ENCODE assay signal across 9 cellular contexts in genomic region chr20:49712118-49712517, GRCh38. TPM values are rescaled to one million over a fixed set of nuclear protein-coding genes. Genes with fewer than 3 reads are reported as not detected.
A peak's percentile ranks its signal among the peaks of the same experiment; 100 is the strongest.
DNase-seq lines count a peak whose midpoint lies in the region; ATAC-seq and TF ChIP-seq lines count a peak whose summit lies in the region.
"Had no signal": no experiment of that assay in that cellular context is flagged by ENCODE, and none has a peak within 500 bp of the region (broad histone marks: within the 10 kb centered on the region; RNA-seq: fewer than 3 reads in every experiment).

No MANE protein-coding gene starts in this region.

- H3K4me3 ChIP-seq in BJ (ENCODE audit: low read depth, low read length) (peak overlapping the region; percentile 94), MM.1S (ENCODE audit: low read length) (peak overlapping the region; percentile 91; the same call in 1 of the 2 replicates), neural cell (ENCODE audit: low read length) (peak overlapping the region; percentile 94)

- H3K27ac Mint-ChIP-seq in effector memory CD8-positive, alpha-beta T cell: peak overlapping the region; percentile 94 to 97

- H3K9ac ChIP-seq in MM.1S (ENCODE audit: low read length) (no peak overlapping the region), neural cell (ENCODE audit: low read length) (peak overlapping the region; percentile 92)

- no peak for DNase-seq in BJ (ENCODE audit: low read depth)
- DNase-seq in MM.1S: no peak
- DNase-seq in effector memory CD8-positive, alpha-beta T cell: no peak
- no peak for DNase-seq in stimulated activated CD4-positive, alpha-beta T cell treated with anti-CD3 and anti-CD28 coated beads, Interleukin-1b, Interleukin-23, amount 100 ng/mL, for 48 hours
- no peak for DNase-seq in foreskin keratinocyte
- DNase-seq in kidney tubule cell (ENCODE audit: low spot score): no peak
- DNase-seq: NCI-H1694 treated with DMSO at 0.1 percent for 48 hours had no signal

- no peak overlapping the region for H2AFZ ChIP-seq in MM.1S (ENCODE audit: low read length)
- H2AFZ ChIP-seq in neural cell (ENCODE audit: low read depth, low read length): no peak overlapping the region

- H3K27me3 ChIP-seq in BJ (ENCODE audit: control insufficient read depth, insufficient read depth, low read length): no peaks in the 10 kb centered on the region
- no peaks in the 10 kb centered on the region for H3K27me3 ChIP-seq in MM.1S (replicated peaks; ENCODE audit: insufficient read depth, low read length)
- H3K27me3 ChIP-seq in neural cell (ENCODE audit: insufficient read depth, low read depth, low read length): no peaks in the 10 kb centered on the region
- no peaks in the 10 kb centered on the region for H3K27me3 ChIP-seq in foreskin keratinocyte

- peak overlapping the region; percentile 89 to 95 for H3K4me3 Mint-ChIP-seq in effector memory CD8-positive, alpha-beta T cell

- TF ChIP-seq CTCF in BJ (IDR thresholded peaks at IDR 0.05; ENCODE audit: insufficient read depth, low read depth, low read length): no peak
- TF ChIP-seq CTCF in MM.1S (IDR thresholded peaks at IDR 0.05; ENCODE audit: low read length): no peak
- no peak for TF ChIP-seq CTCF in neural cell (IDR thresholded peaks at IDR 0.05; ENCODE audit: poor library complexity, severe bottlenecking)
- TF ChIP-seq CTCF in foreskin keratinocyte (conservative IDR thresholded peaks at IDR 0.05): no peak

- no peaks in the 10 kb centered on the region for H3K36me3 ChIP-seq in BJ (ENCODE audit: control insufficient read depth, insufficient read depth, low read length)
- H3K36me3 ChIP-seq in MM.1S (replicated peaks; ENCODE audit: insufficient read depth, low read length): no peaks in the 10 kb centered on the region
- H3K36me3 ChIP-seq in neural cell (ENCODE audit: insufficient read depth, low read length): no peaks in the 10 kb centered on the region

- H3K4me1 ChIP-seq in MM.1S (ENCODE audit: low read length) (peaks cover 11% of the 10 kb centered on the region), foreskin keratinocyte (peaks cover 5% of the 10 kb centered on the region)

- no peak for TF ChIP-seq RAD21 in neural cell (conservative IDR thresholded peaks at IDR 0.05)

- peaks cover 10% of the 10 kb centered on the region for H3K36me3 Mint-ChIP-seq in effector memory CD8-positive, alpha-beta T cell (ENCODE audit: insufficient read depth)

- H4K20me1 ChIP-seq in MM.1S (ENCODE audit: insufficient read depth, low read length) (no peaks in the 10 kb centered on the region; the same call in 1 of the 2 replicates), neural cell (ENCODE audit: insufficient read depth) (no peaks in the 10 kb centered on the region)

- peaks cover 38 to 57% of the 10 kb centered on the region in 2 donors for H3K4me1 Mint-ChIP-seq in effector memory CD8-positive, alpha-beta T cell (ENCODE audit: low read depth in 2 of 2)

- H3K9me2 ChIP-seq in MM.1S (replicated peaks; ENCODE audit: insufficient read depth, low read length) (no peaks in the 10 kb centered on the region), neural cell (ENCODE audit: insufficient read depth, low read length) (no peaks in the 10 kb centered on the region)

- ATAC-seq in effector memory CD8-positive, alpha-beta T cell (replicated peaks): no peak
- ATAC-seq in foreskin keratinocyte: no peak
- ATAC-seq in HG02798 (IDR thresholded peaks at IDR 0.05; ENCODE audit: poor library complexity, unreplicated experiment): no peak

- no peaks in the 10 kb centered on the region for H3K27me3 Mint-ChIP-seq in effector memory CD8-positive, alpha-beta T cell

- POLR2A ChIA-PET in BJ (lab: Charles Lee): no interaction called here

- H3K4me2 ChIP-seq in MM.1S (ENCODE audit: low read depth, low read length) (peak overlapping the region; percentile 88; the same call in 1 of the 2 replicates), neural cell (ENCODE audit: low read length) (peak overlapping the region; percentile 17)

- H3K9me3 ChIP-seq in MM.1S (replicated peaks; ENCODE audit: insufficient read depth, low read length): no peaks in the 10 kb centered on the region
- H3K9me3 ChIP-seq in neural cell (ENCODE audit: low read length): no peaks in the 10 kb centered on the region

- CTCF ChIA-PET in BJ (lab: Yijun Ruan, JAX): interaction anchor here (1.2 kb wide), 1 partner anchor 16 kb away, joined by 3 read pairs; no protein-coding TSS in a partner anchor

- no peak for TF ChIP-seq EP300 in neural cell (conservative IDR thresholded peaks at IDR 0.05; ENCODE audit: poor library complexity, severe bottlenecking)

- H3K27ac ChIP-seq in MM.1S (ENCODE audit: low read length) (no peak overlapping the region), neural cell (ENCODE audit: low read length) (no peak overlapping the region), foreskin keratinocyte (no peak overlapping the region)

- no peaks in the 10 kb centered on the region for H3K9me3 Mint-ChIP-seq in effector memory CD8-positive, alpha-beta T cell

- no peaks in the 10 kb centered on the region; the same call in 1 of the 2 replicates for H3F3A ChIP-seq in MM.1S (ENCODE audit: insufficient read depth, low read length)
- H3F3A ChIP-seq in neural cell (ENCODE audit: insufficient read depth, low read length, poor library complexity, severe bottlenecking): no peaks in the 10 kb centered on the region

- H3K79me2 ChIP-seq in MM.1S (ENCODE audit: low read length) (peaks cover 62% of the 10 kb centered on the region), neural cell (replicated peaks; ENCODE audit: insufficient read depth, low read length) (peaks cover 44% of the 10 kb centered on the region)

TF ChIP-seq in neural cell, 6 proteins besides CTCF, POLR2A, EP300 and RAD21:
- TF ChIP-seq EZH2 (IDR thresholded peaks at IDR 0.05; ENCODE audit: borderline replicate concordance, insufficient read depth, low read length, poor library complexity, severe bottlenecking) (no peak), TAF1 (IDR thresholded peaks at IDR 0.05; ENCODE audit: low read depth) (no peak), SMC3 (conservative IDR thresholded peaks at IDR 0.05; ENCODE audit: poor library complexity) (no peak), MXI1 (conservative IDR thresholded peaks at IDR 0.05; ENCODE audit: poor library complexity, severe bottlenecking) (no peak), POLR2AphosphoS5 (IDR thresholded peaks at IDR 0.05) (no peak), REST (IDR thresholded peaks at IDR 0.05; ENCODE audit: borderline replicate concordance) (no peak)

RNA-seq across cellular contexts. Expression of gene B4GALT5, which starts 1.6 kb away (rescaled TPM):
- polyA plus RNA-seq in BJ (2011; rRNA removed) (26.7 and 32.5 TPM in 2 replicates), neural cell (34.7 and 36.8 TPM in 2 replicates), foreskin keratinocyte (8.5 and 10.6 TPM in 2 replicates)
- polyA minus RNA-seq in BJ (2011; rRNA and poly(A)+ RNA removed): 18.6 and 24.8 TPM in 2 replicates
- polyA minus RNA-seq in neural cell: 53.5 and 53.6 TPM in 2 replicates
- 24.5 and 25.0 TPM in 2 replicates for total RNA-seq in foreskin keratinocyte
